Comparison of ENCODE assay signal across 8 cellular contexts in genomic region chrX:155148724-155149537, GRCh38.
DNase-seq lines count a peak whose midpoint lies in the region; ATAC-seq, FAIRE-seq and TF ChIP-seq lines count a peak whose summit lies in the region.

No MANE protein-coding gene starts in this region.

- H2AFZ ChIP-seq in SK-N-SH (ENCODE audit: low read depth) = no peak overlapping the region
- H2AFZ ChIP-seq in H1 (ENCODE audit: low read length) = no peak overlapping the region

- H3K4me3 ChIP-seq in BE2C (ENCODE audit: low read depth, low read length) (no peak overlapping the region), SK-N-SH (ENCODE audit: low read depth in 2 of 2, low read length in 1 of 2) (no peak overlapping the region), H1 (ENCODE audit: extremely low read depth in 1 of 4, insufficient read depth in 2 of 4, low read depth in 3 of 4, low read length in 4 of 4) (no peak overlapping the region)

- H3K36me3 ChIP-seq in BE2C (no peaks in the 10 kb centered on the region), SK-N-SH (replicated peaks in 1 of 2; ENCODE audit: control insufficient read depth in 1 of 2, insufficient read depth in 2 of 2, low read length in 1 of 2) (no peaks in the 10 kb centered on the region), H1 (ENCODE audit: control insufficient read depth in 2 of 4, insufficient read depth in 4 of 4, low read length in 3 of 4) (no peaks in the 10 kb centered on the region)

- WGBS in SK-N-SH (ENCODE audit: low lambda C conversion rate) = 27% methylated on average over 7 of the region's 7 CpGs
- 69% methylated on average over 5 of the region's 7 CpGs; no CpG with 5 or more reads in 1 of the 2 experiments for WGBS in H1 (ENCODE audit: extremely low coverage in 1 of 2, insufficient coverage in 1 of 2, insufficient read length in 1 of 2, insufficient replicate concordance in 2 of 2, low coverage in 1 of 2, low lambda C conversion rate in 2 of 2, missing lambda C conversion rate in 1 of 2), 2 experiments

- H3K14ac ChIP-seq in H1 (ENCODE audit: insufficient read length) = no peak overlapping the region

- no peak overlapping the region for H3K4ac ChIP-seq in H1 (replicated peaks; ENCODE audit: insufficient read length, low read depth, low read length)

- H3K79me2 ChIP-seq in SK-N-SH (ENCODE audit: insufficient read depth) (no peaks in the 10 kb centered on the region), H1 (ENCODE audit: control insufficient read depth in 1 of 2, insufficient read depth in 2 of 2, low read length in 2 of 2) (no peaks in the 10 kb centered on the region)

- no peaks in the 10 kb centered on the region for H4K20me1 ChIP-seq in SK-N-SH (ENCODE audit: insufficient read depth)
- H4K20me1 ChIP-seq in H1 (replicated peaks in 1 of 2; ENCODE audit: control insufficient read depth in 1 of 2, insufficient read depth in 2 of 2, low read length in 2 of 2) = no peaks in the 10 kb centered on the region

- TF ChIP-seq CTCF in BE2C (IDR thresholded peaks at IDR 0.05; ENCODE audit: low read depth, low read length) (peak; percentile 64), SK-N-SH (IDR thresholded peaks at IDR 0.05) (peak; percentile 65), H1 (IDR thresholded peaks at IDR 0.05; ENCODE audit: control extremely low read depth in 1 of 3, insufficient read depth in 1 of 3, low read depth in 1 of 3, low read length in 3 of 3) (peak in 2 of 3 experiments; percentile 28 to 50; a peak in 3 of 4 replicates)

- no peak overlapping the region for H2AK5ac ChIP-seq in H1 (ENCODE audit: low read depth, low read length)

- no peak overlapping the region for H2BK120ac ChIP-seq in H1 (replicated peaks; ENCODE audit: low read depth, low read length)

- TF ChIP-seq RAD21 in SK-N-SH (IDR thresholded peaks at IDR 0.05; ENCODE audit: low read length) = peak; percentile 35
- peak; percentile 13 to 35; a peak in 3 of 4 replicates for TF ChIP-seq RAD21 in H1 (IDR thresholded peaks at IDR 0.05 in 1 of 2, conservative IDR thresholded peaks at IDR 0.05 in 1 of 2; ENCODE audit: low read depth in 2 of 2, low read length in 2 of 2)

- no peaks in the 10 kb centered on the region for H3F3A ChIP-seq in SK-N-SH (replicated peaks; ENCODE audit: insufficient read depth)

- POLR2A ChIA-PET in SK-N-SH (lab: Yijun Ruan, JAX) (no interaction called here), H1 (lab: Charles Lee; ENCODE audit: partially characterized antibody) (no interaction called here)

- H3K27ac ChIP-seq in SK-N-SH (ENCODE audit: low read depth in 2 of 2, low read length in 1 of 2) = no peak overlapping the region
- no peak overlapping the region for H3K27ac ChIP-seq in H1 (ENCODE audit: low read depth, low read length)

- H3K18ac ChIP-seq in H1 (ENCODE audit: extremely low read depth, low read length) = no peak overlapping the region

- FAIRE-seq in H1 (lab: Jason Lieb, UNC) (peak; percentile 76), RCC 7860 (lab: Jason Lieb, UNC) (no peak)

- no peak overlapping the region for H3K56ac ChIP-seq in H1 (replicated peaks; ENCODE audit: insufficient read length, low read depth, low read length)

- H3K27me3 ChIP-seq in BE2C (no peaks in the 10 kb centered on the region), SK-N-SH (ENCODE audit: insufficient read depth) (no peaks in the 10 kb centered on the region), H1 (replicated peaks in 1 of 4; ENCODE audit: control insufficient read depth in 3 of 4, extremely low read depth in 1 of 4, insufficient read depth in 3 of 4, low read length in 3 of 4) (no peaks in the 10 kb centered on the region)

- H2BK5ac ChIP-seq in H1 (ENCODE audit: low read depth, low read length) = no peak overlapping the region

- ATAC-seq in GM18909 (IDR thresholded peaks at IDR 0.05; ENCODE audit: poor library complexity, unreplicated experiment) (peak; percentile 55), HG02623 (IDR thresholded peaks at IDR 0.05; ENCODE audit: unreplicated experiment) (no peak), HG02938 (IDR thresholded peaks at IDR 0.05; ENCODE audit: unreplicated experiment) (no peak)

- H3K9ac ChIP-seq in SK-N-SH (no peak overlapping the region), H1 (replicated peaks in 1 of 4; ENCODE audit: extremely low read depth in 1 of 4, low read depth in 3 of 4, low read length in 3 of 4) (no peak overlapping the region)

- CTCF ChIA-PET in SK-N-SH (lab: Yijun Ruan, JAX) (interaction anchor here (0.6 to 1.6 kb wide), 13 partner anchors 10 to 231 kb away, joined by 3 to 16 read pairs (median 4); no protein-coding TSS in a partner anchor), H1 (lab: Charles Lee; ENCODE audit: partially characterized antibody) (interaction anchor here (0.8 to 1.3 kb wide), 9 partner anchors 8 to 231 kb away, joined by 3 to 7 read pairs (median 3); no protein-coding TSS in a partner anchor)

- TF ChIP-seq POLR2A in H1 (IDR thresholded peaks at IDR 0.05; ENCODE audit: control extremely low read depth in 1 of 2, low read depth in 2 of 2, low read length in 2 of 2) = no peak

- DNase-seq in BE2C = no peak
- DNase-seq in SK-N-SH = peak; percentile 14
- peak in 1 of 2 experiments; percentile 53 for DNase-seq in H1 (ENCODE audit: low read depth in 1 of 2, low spot score in 2 of 2)
- peak; percentile 1 for DNase-seq in pons (ENCODE audit: low spot score)
- no peak for DNase-seq in RCC 7860 (ENCODE audit: low spot score)

- no peaks in the 10 kb centered on the region for H3K79me1 ChIP-seq in H1 (ENCODE audit: low read depth, low read length)

- no peak overlapping the region for H2BK20ac ChIP-seq in H1 (ENCODE audit: low read length)

- H3K4me1 ChIP-seq in BE2C (no peaks in the 10 kb centered on the region), SK-N-SH (ENCODE audit: control insufficient read depth in 1 of 2, insufficient read depth in 2 of 2, low read depth in 1 of 2, low read length in 1 of 2) (no peaks in the 10 kb centered on the region; a peak in 1 of 4 replicates), H1 (replicated peaks in 1 of 4; ENCODE audit: control insufficient read depth in 3 of 4, insufficient read depth in 4 of 4, low read length in 3 of 4) (no peaks in the 10 kb centered on the region)

- H3K4me2 ChIP-seq in SK-N-SH (no peak overlapping the region), H1 (ENCODE audit: insufficient read depth in 1 of 2, low read depth in 2 of 2, low read length in 2 of 2) (no peak overlapping the region)

- H4K91ac ChIP-seq in H1 (replicated peaks; ENCODE audit: insufficient read length, low read length) = no peak overlapping the region

- no peak overlapping the region for H2BK15ac ChIP-seq in H1 (ENCODE audit: low read length)

- H3K9me3 ChIP-seq in BE2C = no peaks in the 10 kb centered on the region
- H3K9me3 ChIP-seq in SK-N-SH = no peaks in the 10 kb centered on the region
- no peaks in the 10 kb centered on the region for H3K9me3 ChIP-seq in H1 (ENCODE audit: insufficient read depth in 2 of 2, low read depth in 1 of 2, low read length in 1 of 2)

- no peak overlapping the region for H2BK12ac ChIP-seq in H1 (ENCODE audit: low read depth, low read length)

- no peaks in the 10 kb centered on the region for H3K9me2 ChIP-seq in SK-N-SH

- no peak overlapping the region for H4K8ac ChIP-seq in H1 (ENCODE audit: extremely low read depth, insufficient read depth, low read length)

- no peak overlapping the region for H3K23ac ChIP-seq in H1 (ENCODE audit: insufficient read length)

- TF ChIP-seq EP300 in SK-N-SH (IDR thresholded peaks at IDR 0.05; ENCODE audit: borderline replicate concordance in 1 of 2, low read depth in 1 of 2, low read length in 1 of 2) = no peak
- no peak for TF ChIP-seq EP300 in H1 (IDR thresholded peaks at IDR 0.05; ENCODE audit: borderline replicate concordance in 1 of 2, low read depth in 2 of 2, low read length in 2 of 2)

- no peaks in the 10 kb centered on the region for H3K23me2 ChIP-seq in H1 (ENCODE audit: low read depth, low read length)

- no peak overlapping the region for H4K5ac ChIP-seq in H1 (ENCODE audit: insufficient read length, low read depth, low read length)

TF ChIP-seq in SK-N-SH, 30 proteins besides CTCF, POLR2A, EP300 and RAD21:
- TF ChIP-seq SMC3 (IDR thresholded peaks at IDR 0.05; ENCODE audit: low read depth, low read length) (peak; percentile 42; the same call in 1 of the 2 replicates), GATA2 (CRISPR knock-in tag; IDR thresholded peaks at IDR 0.05) (no peak)

TF ChIP-seq in H1, 55 proteins besides CTCF, POLR2A, EP300 and RAD21:
- TF ChIP-seq KDM1A (IDR thresholded peaks at IDR 0.05; ENCODE audit: borderline replicate concordance, low read length) (no peak), EZH2 (IDR thresholded peaks at IDR 0.05; ENCODE audit: low read depth, low read length, severe bottlenecking) (no peak), POU5F1 (IDR thresholded peaks at IDR 0.05; ENCODE audit: low read depth, low read length) (no peak), GABPA (IDR thresholded peaks at IDR 0.05; ENCODE audit: borderline replicate concordance, insufficient read depth, low read length) (no peak), GTF2F1 (IDR thresholded peaks at IDR 0.05; ENCODE audit: borderline replicate concordance, low read depth, low read length) (no peak), SIN3A (conservative IDR thresholded peaks at IDR 0.05 in 1 of 2, IDR thresholded peaks at IDR 0.05 in 1 of 2; ENCODE audit: low read depth in 1 of 2, low read length in 2 of 2) (no peak), BACH1 (IDR thresholded peaks at IDR 0.05; ENCODE audit: low read length) (no peak), CBX8 (IDR thresholded peaks at IDR 0.05; ENCODE audit: borderline replicate concordance, low read depth, low read length) (no peak), TAF7 (optimal IDR thresholded peaks at IDR 0.05; ENCODE audit: borderline replicate concordance, low read depth, low read length) (no peak), MAFK (IDR thresholded peaks at IDR 0.05; ENCODE audit: low read depth, low read length) (no peak), CHD1 (IDR thresholded peaks at IDR 0.05; ENCODE audit: low read depth, low read length) (no peak), SAP30 (IDR thresholded peaks at IDR 0.05; ENCODE audit: insufficient read depth, insufficient replicate concordance, low read length) (no peak), SP1 (IDR thresholded peaks at IDR 0.05; ENCODE audit: low read depth, low read length) (no peak), ATF2 (IDR thresholded peaks at IDR 0.05; ENCODE audit: low read length) (no peak)

Comparison
In these comparisons a context has a peak if more than half of its experiments do, and no peak if none do; other contexts are left out.
1. DNase-seq: peak in SK-N-SH (single experiment) and pons (single experiment); none in BE2C (single experiment) and RCC 7860 (single experiment).
2. Peak in every context shown above with its lines, with median percentiles within 50 percentile points of each other: CTCF ChIP-seq.